In the genomic region with DNA sequence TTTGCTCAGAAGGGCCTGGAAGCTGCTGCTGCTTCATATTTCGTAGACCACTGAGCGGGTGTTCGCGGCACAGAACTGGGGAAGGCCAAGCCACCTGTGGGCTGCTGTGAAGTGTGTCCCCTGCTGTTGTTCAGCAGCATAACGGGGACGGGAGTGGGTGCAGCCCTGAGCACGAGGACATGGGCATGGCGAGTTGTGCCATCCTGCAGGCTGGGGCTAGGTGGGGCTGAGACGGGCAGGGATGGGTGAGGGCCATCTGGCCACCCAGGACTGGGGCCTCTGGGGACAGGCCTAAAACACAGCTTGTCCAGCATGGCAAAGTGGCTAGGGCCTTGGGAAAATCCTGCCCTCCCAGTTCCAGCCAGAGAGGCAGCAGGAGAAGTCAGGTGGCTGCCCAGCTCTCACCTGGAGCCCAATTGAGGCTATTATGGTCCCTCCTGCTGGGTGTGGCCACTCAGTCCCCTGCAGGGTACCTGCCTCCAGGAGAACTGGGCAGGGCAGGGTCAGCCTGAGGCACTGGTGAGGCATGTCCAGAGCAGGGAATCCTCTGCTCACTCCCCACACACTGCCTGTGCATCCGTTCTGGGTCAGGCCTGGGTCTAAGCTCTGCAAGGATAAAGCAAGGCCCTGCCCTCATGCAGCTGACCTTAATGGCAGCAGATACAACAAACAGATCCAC, we compare ENCODE assay signal across 19 cellular contexts. TPM values are rescaled to one million over a fixed set of nuclear protein-coding genes. Genes with fewer than 3 reads are reported as not detected.
A peak's percentile ranks its signal among the peaks of the same experiment; 100 is the strongest.
DNase-seq lines count a peak whose midpoint lies in the region; ATAC-seq and TF ChIP-seq lines count a peak whose summit lies in the region.
"Had no signal": no experiment of that assay in that cellular context is flagged by ENCODE, and none has a peak within 500 bp of the region (broad histone marks: within the 10 kb centered on the region; RNA-seq: fewer than 3 reads in every experiment).

No MANE protein-coding gene starts in this region.

- H3F3A ChIP-seq in neural progenitor cell (ENCODE audit: low read depth): no peaks in the 10 kb centered on the region

- H3K36me3 Mint-ChIP-seq in activated naive CD8-positive, alpha-beta T cell treated with anti-CD3 and anti-CD28 coated beads, Interleukin-2, amount 50 U/mL, for 24 hours (ENCODE audit: low read depth): peaks cover 10% of the 10 kb centered on the region
- H3K36me3 Mint-ChIP-seq in neural progenitor cell: peaks cover 7% of the 10 kb centered on the region

- 89 to 96% methylated on average over 10 of the region's 10 CpGs for WGBS in sigmoid colon, 2 donors

- H2AFZ ChIP-seq in neural progenitor cell (replicated peaks): no peak overlapping the region

- intact Hi-C loops in sigmoid colon (cut with DNase I): no loop called here

- no peaks in the 10 kb centered on the region for H3K79me2 ChIP-seq in neural progenitor cell (ENCODE audit: low read depth)

- H3K9me3 ChIP-seq in sigmoid colon (peaks cover 0 to 12% (median 7%) of the 10 kb centered on the region in 4 donors), neural progenitor cell (ENCODE audit: low read depth) (peaks cover 6% of the 10 kb centered on the region)

- no peaks in the 10 kb centered on the region for H3K4me1 Mint-ChIP-seq in activated naive CD8-positive, alpha-beta T cell treated with anti-CD3 and anti-CD28 coated beads, Interleukin-2, amount 50 U/mL, for 24 hours
- peaks cover 5% of the 10 kb centered on the region for H3K4me1 Mint-ChIP-seq in neural progenitor cell

- DNase-seq in H7 (peak; percentile 50), NCI-H146 treated with DMSO at 0.1 percent for 48 hours (lab: John Stamatoyannopoulos, UW; ENCODE audit: unreplicated experiment) (peak; percentile 47), mesenteric fat pad (ENCODE audit: low spot score) (peak; percentile 87), sigmoid colon (peak; percentile 46), NCI-H1694 (lab: John Stamatoyannopoulos, UW) (no peak), G401 (ENCODE audit: low spot score) (no peak), neural progenitor cell (ENCODE audit: low spot score) (no peak)
- no peak for DNase-seq in activated naive CD8-positive, alpha-beta T cell treated with anti-CD3 and anti-CD28 coated beads, Interleukin-2, amount 50 U/mL, for 24 hours
- DNase-seq: Calu3; HFFc6; KG1; NCI-H1417 treated with DMSO at 0.1 percent for 48 hours; NCI-H2029 treated with DMSO at 0.1 percent for 48 hours; NCI-H2171; NCI-H526; NK-92 treated with Interleukin-12 subunit alpha and Interleukin-12 subunit beta, amount 100 ng/mL, for 24 hours had no signal

- H4K20me1 ChIP-seq in neural progenitor cell (ENCODE audit: low read depth): no peaks in the 10 kb centered on the region

- H3K36me3 ChIP-seq in H7 (replicated peaks; ENCODE audit: control insufficient read depth, insufficient read depth, low read length) (no peaks in the 10 kb centered on the region), sigmoid colon (no peaks in the 10 kb centered on the region), neural progenitor cell (no peaks in the 10 kb centered on the region)

- in situ Hi-C loops in G401 (cut with HindIII; ENCODE audit: low sequenced_read_pairs): no loop called here

- no peak overlapping the region for H3K27ac ChIP-seq in sigmoid colon
- no peak overlapping the region for H3K27ac ChIP-seq in neural progenitor cell
- H3K27ac ChIP-seq: BLaER1 treated with 17β-estradiol and CSF1 and Interleukin-3, amounts not matched to agents 10 nM and 100 nM had no signal

- H3K4me3 ChIP-seq in H7 (ENCODE audit: insufficient read depth, low read depth, low read length) (no peak overlapping the region), sigmoid colon (no peak overlapping the region), neural progenitor cell (no peak overlapping the region)
- H3K4me3 ChIP-seq: BLaER1 treated with 17β-estradiol and CSF1 and Interleukin-3, amounts not matched to agents 10 nM and 100 nM had no signal

- no peaks in the 10 kb centered on the region for H3K27me3 Mint-ChIP-seq in activated naive CD8-positive, alpha-beta T cell treated with anti-CD3 and anti-CD28 coated beads, Interleukin-2, amount 50 U/mL, for 24 hours
- peaks cover 2% of the 10 kb centered on the region for H3K27me3 Mint-ChIP-seq in neural progenitor cell (ENCODE audit: insufficient read depth, low read depth)

- H3K27ac Mint-ChIP-seq in activated naive CD8-positive, alpha-beta T cell treated with anti-CD3 and anti-CD28 coated beads, Interleukin-2, amount 50 U/mL, for 24 hours: no peak overlapping the region
- no peak overlapping the region for H3K27ac Mint-ChIP-seq in neural progenitor cell
- H3K27ac Mint-ChIP-seq: CD8-positive, alpha-beta T cell; HFFc6 had no signal

- TF ChIP-seq CTCF in sigmoid colon (IDR thresholded peaks at IDR 0.05): no peak
- no peak for TF ChIP-seq CTCF in neural progenitor cell (IDR thresholded peaks at IDR 0.05)

- no peak overlapping the region for H3K9ac ChIP-seq in neural progenitor cell
- H3K9ac ChIP-seq: BLaER1 treated with 17β-estradiol and CSF1 and Interleukin-3, amounts not matched to agents 10 nM and 100 nM had no signal

- no peak for ATAC-seq in activated naive CD8-positive, alpha-beta T cell treated with anti-CD3 and anti-CD28 coated beads, Interleukin-2, amount 50 U/mL, for 24 hours
- ATAC-seq: CD8-positive, alpha-beta T cell had no signal

- no peak for TF ChIP-seq POLR2A in sigmoid colon (IDR thresholded peaks at IDR 0.05)

- no peak overlapping the region for H3K4me3 Mint-ChIP-seq in activated naive CD8-positive, alpha-beta T cell treated with anti-CD3 and anti-CD28 coated beads, Interleukin-2, amount 50 U/mL, for 24 hours
- H3K4me3 Mint-ChIP-seq in neural progenitor cell: no peak overlapping the region
- H3K4me3 Mint-ChIP-seq: CD8-positive, alpha-beta T cell; HFFc6 had no signal

- no peak for TF ChIP-seq EP300 in sigmoid colon (IDR thresholded peaks at IDR 0.05)

- no peak overlapping the region for H3K4me2 ChIP-seq in neural progenitor cell
- H3K4me2 ChIP-seq: BLaER1 treated with 17β-estradiol and CSF1 and Interleukin-3, amounts not matched to agents 10 nM and 100 nM had no signal

- peaks cover 14% of the 10 kb centered on the region for H3K9me3 Mint-ChIP-seq in activated naive CD8-positive, alpha-beta T cell treated with anti-CD3 and anti-CD28 coated beads, Interleukin-2, amount 50 U/mL, for 24 hours
- H3K9me3 Mint-ChIP-seq in neural progenitor cell: peaks cover 17% of the 10 kb centered on the region

- H3K27me3 ChIP-seq in H7 (ENCODE audit: control insufficient read depth, insufficient read depth, low read length) (no peaks in the 10 kb centered on the region), sigmoid colon (peaks cover 0 to 2% (median 0%) of the 10 kb centered on the region in 3 donors), neural progenitor cell (no peaks in the 10 kb centered on the region)
- H3K27me3 ChIP-seq: BLaER1 treated with 17β-estradiol and CSF1 and Interleukin-3, amounts not matched to agents 10 nM and 100 nM had no signal

- H3K4me1 ChIP-seq in sigmoid colon (no peaks in the 10 kb centered on the region), neural progenitor cell (no peaks in the 10 kb centered on the region)
- H3K4me1 ChIP-seq: BLaER1 treated with 17β-estradiol and CSF1 and Interleukin-3, amounts not matched to agents 10 nM and 100 nM had no signal

RNA-seq across cellular contexts. Expression of a gene that starts 29.5 kb away (rescaled TPM):
- 0.24 and 1.5 TPM in 2 replicates for total RNA-seq in H7 (2014; rRNA removed; shearing (Covaris generic))
- total RNA-seq in mesenteric fat pad (not detected), sigmoid colon (not detected), neural progenitor cell (ENCODE audit: low replicate concordance) (0.12 TPM in 1 of 2 replicates, not detected in the other)
- polyA plus RNA-seq in sigmoid colon: not detected
- not detected in 2 replicates for total RNA-seq in G401 (2014; rRNA removed; shearing (Covaris generic))
- total RNA-seq: Calu3; CD8-positive, alpha-beta T cell; HFFc6; Right ventricle myocardium inferior had no signal

RNA-seq across cellular contexts. Expression of a gene that starts 51.5 kb away (rescaled TPM):
- total RNA-seq in H7 (2014; rRNA removed; shearing (Covaris generic)): 27.2 and 33.2 TPM in 2 replicates
- total RNA-seq in mesenteric fat pad (29.4 TPM), sigmoid colon (10 to 100 TPM; 26.4 to 33.8 (median 28.9) TPM), neural progenitor cell (ENCODE audit: low replicate concordance) (12.4 and 22.3 TPM in 2 replicates)
- polyA plus RNA-seq in sigmoid colon: 10 to 100 TPM in 1 of 3 donors, 1 to 10 TPM in 2; 5.5 to 14.4 (median 6.0) TPM
- 11.4 and 18.9 TPM in 2 replicates for total RNA-seq in G401 (2014; rRNA removed; shearing (Covaris generic))

Comparison
In these comparisons a context has a peak if more than half of its experiments do, and no peak if none do; other contexts are left out.
1. DNase-seq: peak in H7 (single experiment), NCI-H146 treated with DMSO at 0.1 percent for 48 hours (single experiment), mesenteric fat pad (single experiment) and sigmoid colon (single experiment); none in NCI-H1694 (single experiment), G401 (single experiment), activated naive CD8-positive, alpha-beta T cell treated with anti-CD3 and anti-CD28 coated beads, Interleukin-2, amount 50 U/mL, for 24 hours (single experiment) and neural progenitor cell (single experiment).